17 cellular contexts compared by ENCODE assay signal in the genomic region with DNA sequence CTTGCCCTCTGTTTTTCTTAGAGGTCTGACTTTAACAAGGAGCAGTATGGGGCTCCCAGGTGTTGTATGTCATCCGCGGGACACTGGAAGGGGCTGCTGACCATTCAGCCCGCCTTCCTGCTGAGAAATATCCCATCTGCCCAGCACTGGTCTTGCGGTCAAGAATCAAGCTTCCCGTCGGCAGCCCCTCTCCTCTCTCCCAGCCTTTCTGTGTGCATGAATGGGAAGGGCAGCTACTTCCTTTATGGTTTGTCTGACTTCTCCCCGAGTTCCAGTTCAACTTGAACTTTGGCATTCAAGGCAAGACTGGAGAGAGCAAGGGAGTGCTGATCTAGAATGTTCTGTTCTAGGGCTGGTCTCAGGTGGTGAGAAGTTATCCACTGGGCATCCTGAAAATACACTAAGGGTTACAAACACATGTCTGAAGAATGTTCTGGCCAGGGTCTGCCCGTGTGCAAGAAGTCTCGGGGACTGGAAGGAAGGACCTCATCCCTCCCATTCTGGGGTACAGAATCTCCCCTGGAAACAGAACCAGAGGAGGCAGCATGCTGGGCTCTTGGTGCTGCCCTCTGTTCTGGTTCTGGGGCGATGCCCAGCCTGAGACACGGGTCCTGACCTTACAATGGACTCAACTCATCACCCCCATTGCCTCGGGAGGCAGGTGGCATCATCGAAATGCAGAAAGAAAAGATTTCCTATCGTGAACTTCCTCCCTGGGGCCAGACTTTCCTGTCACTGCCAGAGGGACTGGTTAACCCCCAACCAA. TPM values are rescaled to one million over a fixed set of nuclear protein-coding genes. Genes with fewer than 3 reads are reported as not detected.
A peak's percentile ranks its signal among the peaks of the same experiment; 100 is the strongest.
DNase-seq lines count a peak whose midpoint lies in the region; ATAC-seq, FAIRE-seq and TF ChIP-seq lines count a peak whose summit lies in the region.
"Had no signal": no experiment of that assay in that cellular context is flagged by ENCODE, and none has a peak within 500 bp of the region (broad histone marks: within the 10 kb centered on the region; RNA-seq: fewer than 3 reads in every experiment).

No MANE protein-coding gene starts in this region.

- no peaks in the 10 kb centered on the region for H3K9me1 ChIP-seq in endothelial cell of umbilical vein (replicated peaks; ENCODE audit: control insufficient read depth, extremely low read depth, insufficient read depth, low read length)

- H3K36me3 ChIP-seq in endothelial cell of umbilical vein (ENCODE audit: control insufficient read depth in 2 of 2, extremely low read depth in 1 of 2, insufficient read depth in 2 of 2, low read length in 2 of 2): no peaks in the 10 kb centered on the region
- no peaks in the 10 kb centered on the region for H3K36me3 ChIP-seq in upper lobe of right lung

- POLR2A ChIA-PET in endothelial cell of umbilical vein (lab: Charles Lee): no interaction called here
- POLR2A ChIA-PET in activated CD8-positive, alpha-beta T cell treated with anti-CD3 and anti-CD28 coated beads, Interleukin-2, amount 10 ng/mL, durations not matched to agents 7 days and 5 days (lab: Charles Lee): no interaction called here

- intact Hi-C loops in endothelial cell of umbilical vein (cut with micrococcal nuclease) (loop anchor here (5.0 kb wide), 1 partner anchor 52 kb away; a partner anchor contains a TSS), upper lobe of right lung (cut with DNase I) (no loop called here)

- TF ChIP-seq CTCF in endothelial cell of umbilical vein (IDR thresholded peaks at IDR 0.05; ENCODE audit: extremely low read depth in 1 of 2, insufficient read depth in 1 of 2, low read depth in 1 of 2, low read length in 2 of 2): no peak
- TF ChIP-seq CTCF in nephron (IDR thresholded peaks at IDR 0.05; ENCODE audit: unreplicated experiment in 3 of 3): no peak
- TF ChIP-seq CTCF in upper lobe of right lung (IDR thresholded peaks at IDR 0.05): no peak

- dilution Hi-C loops in endothelial cell of umbilical vein (cut with MboI; ENCODE audit: extremely low pct_ligation_motif_present, low sequenced_read_pairs): no loop called here

- H3K9ac ChIP-seq in endothelial cell of umbilical vein (replicated peaks; ENCODE audit: extremely low read depth, insufficient read depth, low read length): no peak overlapping the region

- no peak for DNase-seq in activated T-cell treated with anti-CD3 and anti-CD28 coated beads, Interleukin-2, amount 50 U/mL, for 72 hours
- no peak for DNase-seq in activated T-cell treated with anti-CD3 and anti-CD28 coated beads, Interleukin-2, amount 50 U/mL, for 48 hours
- DNase-seq in endothelial cell of umbilical vein (ENCODE audit: low read depth, low spot score): no peak
- no peak for DNase-seq in upper lobe of right lung
- no peak for DNase-seq in activated CD8-positive, alpha-beta T cell treated with anti-CD3 and anti-CD28 coated beads, Interleukin-2, amount 10 ng/mL, durations not matched to agents 7 days and 5 days
- no peak for DNase-seq in medulla oblongata (ENCODE audit: extremely low spot score)
- DNase-seq in putamen (ENCODE audit: low spot score): no peak
- DNase-seq: activated CD4-positive, alpha-beta T cell treated with anti-CD3 and anti-CD28 coated beads, Interleukin-2, amount 10 ng/mL, durations not matched to agents 24 days and 14 days; activated CD8-positive, alpha-beta memory T cell treated with anti-CD3 and anti-CD28 coated beads, Interleukin-2, amount 50 U/mL, for 48 hours; activated naive CD4-positive, alpha-beta T cell treated with anti-CD3 and anti-CD28 coated beads, Interleukin-2, amount 50 U/mL, for 16 hours; NCI-H1436; stimulated activated CD4-positive, alpha-beta T cell treated with anti-CD3 and anti-CD28 coated beads, Interleukin-4, amount 100 ng/mL, for 24 hours had no signal

- peaks cover 5% of the 10 kb centered on the region for H3K27me3 Mint-ChIP-seq in activated T-cell treated with anti-CD3 and anti-CD28 coated beads, Interleukin-2, amount 50 U/mL, for 72 hours (ENCODE audit: low read depth)
- H3K27me3 Mint-ChIP-seq in nephron (ENCODE audit: low read depth): no peaks in the 10 kb centered on the region
- peaks cover 4% of the 10 kb centered on the region for H3K27me3 Mint-ChIP-seq in activated CD8-positive, alpha-beta T cell treated with anti-CD3 and anti-CD28 coated beads, Interleukin-2, amount 10 ng/mL, durations not matched to agents 7 days and 5 days (ENCODE audit: low read depth)
- H3K27me3 Mint-ChIP-seq: brain had no signal

- H3K9me3 ChIP-seq in endothelial cell of umbilical vein (replicated peaks; ENCODE audit: control insufficient read depth, insufficient read depth, low read length) (no peaks in the 10 kb centered on the region), upper lobe of right lung (no peaks in the 10 kb centered on the region)

- H3K36me3 Mint-ChIP-seq in activated T-cell treated with anti-CD3 and anti-CD28 coated beads, Interleukin-2, amount 50 U/mL, for 72 hours (ENCODE audit: insufficient read depth in 2 of 2): no peaks in the 10 kb centered on the region
- no peaks in the 10 kb centered on the region for H3K36me3 Mint-ChIP-seq in nephron (ENCODE audit: low read depth)
- no peaks in the 10 kb centered on the region for H3K36me3 Mint-ChIP-seq in activated CD8-positive, alpha-beta T cell treated with anti-CD3 and anti-CD28 coated beads, Interleukin-2, amount 10 ng/mL, durations not matched to agents 7 days and 5 days (ENCODE audit: low read depth)
- H3K36me3 Mint-ChIP-seq: brain had no signal

- peak overlapping the region; percentile 22 for H2AFZ ChIP-seq in endothelial cell of umbilical vein (ENCODE audit: low read depth, low read length)

- no peak overlapping the region for H3K4me2 ChIP-seq in endothelial cell of umbilical vein (ENCODE audit: insufficient read depth, low read length)

- peaks cover 10% of the 10 kb centered on the region for H3K4me1 ChIP-seq in endothelial cell of umbilical vein (ENCODE audit: control insufficient read depth, extremely low read depth, insufficient read depth, low read length)
- H3K4me1 ChIP-seq in upper lobe of right lung: peaks cover 52% of the 10 kb centered on the region

- peak overlapping the region; percentile 28 to 29 for H3K4me3 Mint-ChIP-seq in activated T-cell treated with anti-CD3 and anti-CD28 coated beads, Interleukin-2, amount 50 U/mL, for 72 hours
- H3K4me3 Mint-ChIP-seq in nephron: no peak overlapping the region
- no peak overlapping the region for H3K4me3 Mint-ChIP-seq in activated CD8-positive, alpha-beta T cell treated with anti-CD3 and anti-CD28 coated beads, Interleukin-2, amount 10 ng/mL, durations not matched to agents 7 days and 5 days
- H3K4me3 Mint-ChIP-seq: activated CD4-positive, alpha-beta T cell treated with anti-CD3 and anti-CD28 coated beads, Interleukin-2, amount 10 ng/mL, durations not matched to agents 24 days and 14 days; brain had no signal

- H4K20me1 ChIP-seq in endothelial cell of umbilical vein (replicated peaks; ENCODE audit: control insufficient read depth, extremely low read depth, insufficient read depth, low read length): no peaks in the 10 kb centered on the region

- no peaks in the 10 kb centered on the region for H3K9me3 Mint-ChIP-seq in activated T-cell treated with anti-CD3 and anti-CD28 coated beads, Interleukin-2, amount 50 U/mL, for 72 hours
- H3K9me3 Mint-ChIP-seq in nephron: no peaks in the 10 kb centered on the region
- no peaks in the 10 kb centered on the region for H3K9me3 Mint-ChIP-seq in activated CD8-positive, alpha-beta T cell treated with anti-CD3 and anti-CD28 coated beads, Interleukin-2, amount 10 ng/mL, durations not matched to agents 7 days and 5 days (ENCODE audit: insufficient read depth)
- H3K9me3 Mint-ChIP-seq: activated CD4-positive, alpha-beta T cell treated with anti-CD3 and anti-CD28 coated beads, Interleukin-2, amount 10 ng/mL, durations not matched to agents 24 days and 14 days; brain had no signal

- no peak overlapping the region for H3K27ac Mint-ChIP-seq in activated T-cell treated with anti-CD3 and anti-CD28 coated beads, Interleukin-2, amount 50 U/mL, for 72 hours
- peak overlapping the region; percentile 67 to 84 (median 73) for H3K27ac Mint-ChIP-seq in nephron
- H3K27ac Mint-ChIP-seq in activated CD8-positive, alpha-beta T cell treated with anti-CD3 and anti-CD28 coated beads, Interleukin-2, amount 10 ng/mL, durations not matched to agents 7 days and 5 days: no peak overlapping the region
- H3K27ac Mint-ChIP-seq: activated CD4-positive, alpha-beta T cell treated with anti-CD3 and anti-CD28 coated beads, Interleukin-2, amount 10 ng/mL, durations not matched to agents 24 days and 14 days had no signal

- CTCF ChIA-PET in endothelial cell of umbilical vein (lab: Charles Lee): interaction anchor here (1.4 kb wide), 1 partner anchor 129 kb away, joined by 3 read pairs; no protein-coding TSS in a partner anchor
- CTCF ChIA-PET in activated CD8-positive, alpha-beta T cell treated with anti-CD3 and anti-CD28 coated beads, Interleukin-2, amount 10 ng/mL, durations not matched to agents 7 days and 5 days (lab: Charles Lee): no interaction called here

- no peak overlapping the region for H3K4me3 ChIP-seq in endothelial cell of umbilical vein (replicated peaks in 1 of 3; ENCODE audit: insufficient read depth in 1 of 3, low read depth in 1 of 3, low read length in 3 of 3)
- no peak overlapping the region for H3K4me3 ChIP-seq in upper lobe of right lung

- H3K27me3 ChIP-seq in endothelial cell of umbilical vein (ENCODE audit: control insufficient read depth in 2 of 2, insufficient read depth in 2 of 2, low read length in 2 of 2) (no peaks in the 10 kb centered on the region), upper lobe of right lung (no peaks in the 10 kb centered on the region)

- H3K4me1 Mint-ChIP-seq in activated T-cell treated with anti-CD3 and anti-CD28 coated beads, Interleukin-2, amount 50 U/mL, for 72 hours (ENCODE audit: low read depth): peaks cover 42% of the 10 kb centered on the region
- peaks cover 31% of the 10 kb centered on the region for H3K4me1 Mint-ChIP-seq in nephron
- H3K4me1 Mint-ChIP-seq in activated CD8-positive, alpha-beta T cell treated with anti-CD3 and anti-CD28 coated beads, Interleukin-2, amount 10 ng/mL, durations not matched to agents 7 days and 5 days (ENCODE audit: low read depth): peaks cover 46% of the 10 kb centered on the region

- H3K27ac ChIP-seq in endothelial cell of umbilical vein (ENCODE audit: insufficient read depth, low read depth, low read length): no peak overlapping the region
- H3K27ac ChIP-seq in upper lobe of right lung: peak overlapping the region; percentile 0

- no peak for ATAC-seq in activated T-cell treated with anti-CD3 and anti-CD28 coated beads, Interleukin-2, amount 50 U/mL, for 72 hours (replicated peaks in 1 of 2)
- ATAC-seq in upper lobe of right lung: peak; percentile 1
- no peak for ATAC-seq in activated CD8-positive, alpha-beta T cell treated with anti-CD3 and anti-CD28 coated beads, Interleukin-2, amount 10 ng/mL, durations not matched to agents 7 days and 5 days

- no peaks in the 10 kb centered on the region for H3K79me2 ChIP-seq in endothelial cell of umbilical vein (ENCODE audit: control insufficient read depth, insufficient read depth, low read length)

- no peak for TF ChIP-seq POLR2A in endothelial cell of umbilical vein (IDR thresholded peaks at IDR 0.05; ENCODE audit: low read depth, low read length)

- no TSS peak for BruUV-seq in endothelial cell of umbilical vein (replicated peaks; lab: Mats Ljungman, UMichigan)

- no peak for FAIRE-seq in endothelial cell of umbilical vein (lab: Jason Lieb, UNC)
- FAIRE-seq: GM19239, keratinocyte, TTC549 had no signal

RNA-seq across cellular contexts. Expression of a gene that starts 51.7 kb away (rescaled TPM):
- total RNA-seq in activated T-cell treated with anti-CD3 and anti-CD28 coated beads, Interleukin-2, amount 50 U/mL, for 72 hours: 100 to 1,000 TPM; 325 to 349 TPM
- total RNA-seq in endothelial cell of umbilical vein: 195 and 197 TPM in 2 replicates
- 130 and 170 TPM in 2 replicates for polyA plus RNA-seq in endothelial cell of umbilical vein
- 210 and 228 TPM in 2 replicates for polyA plus RNA-seq in endothelial cell of umbilical vein (2011; cell fraction: cytosol; rRNA removed)
- polyA plus RNA-seq in endothelial cell of umbilical vein (2011; cell fraction: nucleus; rRNA removed): 112 and 131 TPM in 2 replicates
- 191 and 291 TPM in 2 replicates for polyA plus RNA-seq in endothelial cell of umbilical vein (2012)
- polyA minus RNA-seq in endothelial cell of umbilical vein: 77.7 and 97.9 TPM in 2 replicates
- polyA minus RNA-seq in endothelial cell of umbilical vein (2011; cell fraction: cytosol; rRNA and poly(A)+ RNA removed): 109 TPM
- 38.7 and 40.8 TPM in 2 replicates for polyA minus RNA-seq in endothelial cell of umbilical vein (2011; cell fraction: nucleus; rRNA and poly(A)+ RNA removed)
- 157 TPM for total RNA-seq in upper lobe of right lung
- 100 to 1,000 TPM; 266 to 269 TPM for total RNA-seq in activated CD8-positive, alpha-beta T cell treated with anti-CD3 and anti-CD28 coated beads, Interleukin-2, amount 10 ng/mL, durations not matched to agents 7 days and 5 days

Comparison
In these comparisons a context has a peak if more than half of its experiments do, and no peak if none do; other contexts are left out.
1. H3K27ac Mint-ChIP-seq: peak in nephron (3 of 3); none in activated T-cell treated with anti-CD3 and anti-CD28 coated beads, Interleukin-2, amount 50 U/mL, for 72 hours (single experiment) and activated CD8-positive, alpha-beta T cell treated with anti-CD3 and anti-CD28 coated beads, Interleukin-2, amount 10 ng/mL, durations not matched to agents 7 days and 5 days (single experiment).
2. H3K4me3 Mint-ChIP-seq: peak in activated T-cell treated with anti-CD3 and anti-CD28 coated beads, Interleukin-2, amount 50 U/mL, for 72 hours (2 of 2); none in nephron (0 of 3) and activated CD8-positive, alpha-beta T cell treated with anti-CD3 and anti-CD28 coated beads, Interleukin-2, amount 10 ng/mL, durations not matched to agents 7 days and 5 days (single experiment).